In genomic region chr5:134662971-134663370, GRCh38 we compare ENCODE assay signal across 22 cellular contexts. TPM values are rescaled to one million over a fixed set of nuclear protein-coding genes. Genes with fewer than 3 reads are reported as not detected.
DNase-seq lines count a peak whose midpoint lies in the region; ATAC-seq, FAIRE-seq and TF ChIP-seq lines count a peak whose summit lies in the region.
"Had no signal": no experiment of that assay in that cellular context is flagged by ENCODE, and none has a peak within 500 bp of the region (broad histone marks: within the 10 kb centered on the region; RNA-seq: fewer than 3 reads in every experiment).

No MANE protein-coding gene starts in this region.

- H3K36me3 ChIP-seq in right lobe of liver (peaks cover 0 to 39% (median 8%) of the 10 kb centered on the region in 4 donors), HepG2 (replicated peaks in 1 of 2; ENCODE audit: control insufficient read depth in 1 of 2, insufficient read depth in 2 of 2, low read length in 2 of 2) (peaks cover 15 to 51% of the 10 kb centered on the region in 2 experiments)

- no peaks in the 10 kb centered on the region for H3K27me3 Mint-ChIP-seq in progenitor cell of endocrine pancreas
- H3K27me3 Mint-ChIP-seq: CD4-positive, CD25-positive, alpha-beta regulatory T cell had no signal

- no peaks in the 10 kb centered on the region for H3K9me3 Mint-ChIP-seq in progenitor cell of endocrine pancreas (ENCODE audit: low read depth)
- H3K9me3 Mint-ChIP-seq: CD4-positive, CD25-positive, alpha-beta regulatory T cell; CD8-positive, alpha-beta memory T cell; H9 had no signal

- POLR2A ChIA-PET in HepG2 (lab: Yijun Ruan, JAX): interaction anchor here (0.8 to 1.6 kb wide), 2 partner anchors 14 to 76 kb away, joined by 3 to 6 read pairs; partner anchors contain the start of gene SEC24A

- H3K4me1 Mint-ChIP-seq in progenitor cell of endocrine pancreas (ENCODE audit: low read depth): no peaks in the 10 kb centered on the region

- H4K20me1 ChIP-seq in HepG2 (ENCODE audit: insufficient read depth, low read length): peaks cover 59% of the 10 kb centered on the region

- 57% methylated on average over 4 of the region's 4 CpGs for WGBS in right lobe of liver (ENCODE audit: insufficient coverage, low coverage, low lambda C conversion rate, missing lambda C conversion rate)
- 98% methylated on average over 4 of the region's 4 CpGs for WGBS in HepG2 (ENCODE audit: low lambda C conversion rate)

- CTCF ChIA-PET in HepG2 (lab: Yijun Ruan, JAX; ENCODE audit: low intra/inter-chr PET ratio, low total read pairs): no interaction called here

- H3K4me1 ChIP-seq in right lobe of liver (peaks cover 0 to 10% (median 3%) of the 10 kb centered on the region in 4 donors), HepG2 (ENCODE audit: insufficient read depth, low read length) (peaks cover 20% of the 10 kb centered on the region)
- H3K4me1 ChIP-seq: BE2C had no signal

- H3K79me2 ChIP-seq in HepG2 (ENCODE audit: insufficient read depth, low read length): peaks cover 67% of the 10 kb centered on the region

- H3K4me3 ChIP-seq in right lobe of liver (no peak overlapping the region), HepG2 (replicated peaks in 1 of 3; ENCODE audit: insufficient read depth in 1 of 3, low read depth in 2 of 3, low read length in 3 of 3) (no peak overlapping the region)

- DNase-seq in right lobe of liver: no peak
- DNase-seq in HepG2 (ENCODE audit: low spot score): no peak
- DNase-seq in left lobe of liver (ENCODE audit: low spot score): no peak
- no peak for DNase-seq in progenitor cell of endocrine pancreas (ENCODE audit: low spot score, unreplicated experiment)
- no peak for DNase-seq in substantia nigra (lab: John Stamatoyannopoulos, UW)
- no peak for DNase-seq in KG1 (lab: John Stamatoyannopoulos, UW)
- DNase-seq: ACHN; BE2C; C1 segment of cervical spinal cord; CD4-positive, CD25-positive, alpha-beta regulatory T cell; CD8-positive, alpha-beta memory T cell; COR-L47; DMS 273 treated with DMSO at 0.1 percent for 48 hours; DMS53; DND-41; H9 had no signal

- in situ Hi-C loops in HepG2 (cut with HindIII; ENCODE audit: extremely low pct_ligation_motif_present, low pct_unique_long_range_greater_than_20kb): no loop called here

- no peak overlapping the region for H3K4me3 Mint-ChIP-seq in progenitor cell of endocrine pancreas (ENCODE audit: low read depth)
- H3K4me3 Mint-ChIP-seq: CD4-positive, CD25-positive, alpha-beta regulatory T cell; CD8-positive, alpha-beta memory T cell; H9 had no signal

- TF ChIP-seq RAD21 in HepG2 (CRISPR knock-in tag; IDR thresholded peaks at IDR 0.05): no peak

- H3K36me3 Mint-ChIP-seq in progenitor cell of endocrine pancreas (ENCODE audit: insufficient read depth): peaks cover 16% of the 10 kb centered on the region

- TF ChIP-seq CTCF in right lobe of liver (IDR thresholded peaks at IDR 0.05) (no peak), HepG2 (CRISPR knock-in tag; IDR thresholded peaks at IDR 0.05) (no peak), progenitor cell of endocrine pancreas (IDR thresholded peaks at IDR 0.05; ENCODE audit: unreplicated experiment) (no peak)

- ATAC-seq in right lobe of liver (peak; percentile 34 to 72 (median 63)), HepG2 (no peak), left lobe of liver (peak; percentile 79)

- TF ChIP-seq EP300 in HepG2 (IDR thresholded peaks at IDR 0.05; ENCODE audit: low read depth in 2 of 2, low read length in 2 of 2): no peak
- TF ChIP-seq EP300 in HepG2 (CRISPR knock-in tag; IDR thresholded peaks at IDR 0.05; ENCODE audit: borderline replicate concordance): no peak

- BruUV-seq in HepG2 (replicated peaks; lab: Mats Ljungman, UMichigan): no TSS peak

- H3K4me2 ChIP-seq in HepG2 (ENCODE audit: low read depth, low read length): no peak overlapping the region

- H3K27ac Mint-ChIP-seq in progenitor cell of endocrine pancreas: peak overlapping the region; percentile 59

- TF ChIP-seq POLR2A in right lobe of liver (IDR thresholded peaks at IDR 0.05): no peak
- TF ChIP-seq POLR2A in HepG2 (IDR thresholded peaks at IDR 0.05; ENCODE audit: insufficient read depth in 1 of 2, low read depth in 2 of 2, low read length in 2 of 2): no peak

- H3K9me3 ChIP-seq in right lobe of liver (no peaks in the 10 kb centered on the region), HepG2 (ENCODE audit: low read length) (no peaks in the 10 kb centered on the region)
- H3K9me3 ChIP-seq: BE2C had no signal

- H3K9ac ChIP-seq in HepG2 (ENCODE audit: insufficient read depth, low read depth, low read length): no peak overlapping the region

- FAIRE-seq in HepG2 (lab: Jason Lieb, UNC): no peak
- FAIRE-seq: A204.1, G401.6, GM12891, GM19239, H1, HTR-8/SVneo had no signal

- intact Hi-C loops in right lobe of liver (cut with DNase I): no loop called here
- intact Hi-C loops in HepG2 (cut with micrococcal nuclease; ENCODE audit: unreplicated experiment): loop anchor here (5.0 kb wide), 1 partner anchor 71 kb away; no protein-coding TSS in a partner anchor

- H3K27me3 ChIP-seq in right lobe of liver (no peaks in the 10 kb centered on the region), HepG2 (ENCODE audit: control insufficient read depth in 1 of 2, insufficient read depth in 2 of 2, low read length in 2 of 2) (no peaks in the 10 kb centered on the region)
- H3K27me3 ChIP-seq: BE2C had no signal

- no peak overlapping the region for H2AFZ ChIP-seq in HepG2 (ENCODE audit: low read length)

- H3K27ac ChIP-seq in right lobe of liver (no peak overlapping the region), HepG2 (ENCODE audit: extremely low read length, insufficient read depth, low read length) (no peak overlapping the region), substantia nigra (ENCODE audit: low read depth, low read length, poor library complexity, severe bottlenecking) (no peak overlapping the region)

TF ChIP-seq in HepG2, 621 proteins besides CTCF, POLR2A, EP300 and RAD21:
- TF ChIP-seq AHR (CRISPR knock-in tag; IDR thresholded peaks at IDR 0.05): no peak

RNA-seq across cellular contexts. Expression of gene SEC24A, which starts 14.4 kb away (rescaled TPM):
- 10 to 100 TPM; 28.4 to 45.8 (median 40.0) TPM for total RNA-seq in right lobe of liver
- total RNA-seq in HepG2 (2016; rRNA removed; fragmentation: Illumina TruSeq; extraction: Trizol): 30.5 and 56.6 TPM in 2 replicates
- total RNA-seq in HepG2 (2016; cell fraction: cytosol; rRNA removed; fragmentation: Illumina TruSeq; extraction: Trizol; ENCODE audit: low read depth): 8.6 and 10.2 TPM in 2 replicates
- 28.5 and 53.5 TPM in 2 replicates for total RNA-seq in HepG2 (2016; cell fraction: insoluble cytoplasmic fraction; rRNA removed; fragmentation: Illumina TruSeq; extraction: Trizol)
- 15.9 and 16.9 TPM in 2 replicates for total RNA-seq in HepG2 (2016; cell fraction: membrane; rRNA removed; fragmentation: Illumina TruSeq; extraction: Trizol)
- 30.3 and 31.4 TPM in 2 replicates for total RNA-seq in HepG2 (2016; cell fraction: nucleus; rRNA removed; fragmentation: Illumina TruSeq; extraction: Trizol)
- 39.6 and 56.8 TPM in 2 replicates for polyA plus RNA-seq in HepG2 (2011; rRNA removed)
- 32.2 and 37.4 TPM in 2 replicates for polyA plus RNA-seq in HepG2 (2011; cell fraction: cytosol; rRNA removed)
- polyA plus RNA-seq in HepG2 (2011; cell fraction: nucleus; rRNA removed): 22.5 and 25.0 TPM in 2 replicates
- polyA plus RNA-seq in HepG2 (2012): 21.7 and 26.9 TPM in 2 replicates
- 1.3 and 1.4 TPM in 2 replicates for polyA plus RNA-seq in HepG2 (2016; cell fraction: cytosol; fragmentation: Illumina TruSeq; extraction: Trizol; ENCODE audit: low read depth)
- 44.8 and 45.8 TPM in 2 replicates for polyA plus RNA-seq in HepG2 (2016; cell fraction: insoluble cytoplasmic fraction; fragmentation: Illumina TruSeq; extraction: Trizol; ENCODE audit: low read depth)
- 4.6 and 6.1 TPM in 2 replicates for polyA plus RNA-seq in HepG2 (2016; cell fraction: membrane; fragmentation: Illumina TruSeq; extraction: Trizol; ENCODE audit: low read depth)
- 26.6 and 29.0 TPM in 2 replicates for polyA plus RNA-seq in HepG2 (2016; cell fraction: nucleus; fragmentation: Illumina TruSeq; extraction: Trizol; ENCODE audit: insufficient read depth, low read depth)
- 36.1 and 80.0 TPM in 2 replicates for polyA minus RNA-seq in HepG2 (2011; rRNA and poly(A)+ RNA removed; ENCODE audit: low replicate concordance)
- 51.2 and 62.4 TPM in 2 replicates for polyA minus RNA-seq in HepG2 (2011; cell fraction: cytosol; rRNA and poly(A)+ RNA removed)
- polyA minus RNA-seq in HepG2 (2011; cell fraction: nucleus; rRNA and poly(A)+ RNA removed): 61.9 and 65.6 TPM in 2 replicates
- 31.4 TPM for total RNA-seq in left lobe of liver
- total RNA-seq in progenitor cell of endocrine pancreas: 25.1 and 27.0 TPM in 2 replicates

RNA-seq across cellular contexts. Expression of gene SAR1B, which starts 30.3 kb away (rescaled TPM):
- 100 to 1,000 TPM in 4 of 6 experiments, 10 to 100 TPM in 2; 53.0 to 195 (median 142) TPM for total RNA-seq in right lobe of liver
- total RNA-seq in HepG2 (2016; rRNA removed; fragmentation: Illumina TruSeq; extraction: Trizol): 73.0 and 99.7 TPM in 2 replicates
- 19.0 and 26.0 TPM in 2 replicates for total RNA-seq in HepG2 (2016; cell fraction: cytosol; rRNA removed; fragmentation: Illumina TruSeq; extraction: Trizol; ENCODE audit: low read depth)
- 71.3 and 99.4 TPM in 2 replicates for total RNA-seq in HepG2 (2016; cell fraction: insoluble cytoplasmic fraction; rRNA removed; fragmentation: Illumina TruSeq; extraction: Trizol)
- total RNA-seq in HepG2 (2016; cell fraction: membrane; rRNA removed; fragmentation: Illumina TruSeq; extraction: Trizol): 25.2 and 29.6 TPM in 2 replicates
- 76.4 and 91.6 TPM in 2 replicates for total RNA-seq in HepG2 (2016; cell fraction: nucleus; rRNA removed; fragmentation: Illumina TruSeq; extraction: Trizol)
- polyA plus RNA-seq in HepG2 (2011; rRNA removed): 33.2 and 43.0 TPM in 2 replicates
- 14.1 and 24.4 TPM in 2 replicates for polyA plus RNA-seq in HepG2 (2011; cell fraction: cytosol; rRNA removed)
- polyA plus RNA-seq in HepG2 (2011; cell fraction: nucleus; rRNA removed): 12.1 and 18.4 TPM in 2 replicates
- polyA plus RNA-seq in HepG2 (2012): 46.5 and 59.9 TPM in 2 replicates
- 11.2 and 12.4 TPM in 2 replicates for polyA plus RNA-seq in HepG2 (2016; cell fraction: cytosol; fragmentation: Illumina TruSeq; extraction: Trizol; ENCODE audit: low read depth)
- polyA plus RNA-seq in HepG2 (2016; cell fraction: insoluble cytoplasmic fraction; fragmentation: Illumina TruSeq; extraction: Trizol; ENCODE audit: low read depth): 43.4 and 51.8 TPM in 2 replicates
- polyA plus RNA-seq in HepG2 (2016; cell fraction: membrane; fragmentation: Illumina TruSeq; extraction: Trizol; ENCODE audit: low read depth): 11.1 and 11.7 TPM in 2 replicates
- 92.7 and 95.6 TPM in 2 replicates for polyA plus RNA-seq in HepG2 (2016; cell fraction: nucleus; fragmentation: Illumina TruSeq; extraction: Trizol; ENCODE audit: insufficient read depth, low read depth)
- 25.6 and 32.4 TPM in 2 replicates for polyA minus RNA-seq in HepG2 (2011; rRNA and poly(A)+ RNA removed; ENCODE audit: low replicate concordance)
- 42.9 and 70.5 TPM in 2 replicates for polyA minus RNA-seq in HepG2 (2011; cell fraction: cytosol; rRNA and poly(A)+ RNA removed)
- 27.7 and 36.6 TPM in 2 replicates for polyA minus RNA-seq in HepG2 (2011; cell fraction: nucleus; rRNA and poly(A)+ RNA removed)
- 168 TPM for total RNA-seq in left lobe of liver
- total RNA-seq in progenitor cell of endocrine pancreas: 51.9 and 54.8 TPM in 2 replicates
